In genomic region chr4:8236920-8237195, GRCh38 we compare ENCODE assay signal across 19 cellular contexts. TPM values are rescaled to one million over a fixed set of nuclear protein-coding genes. Genes with fewer than 3 reads are reported as not detected.
"Had no signal": no experiment of that assay in that cellular context is flagged by ENCODE, and none has a peak within 500 bp of the region (broad histone marks: within the 10 kb centered on the region; RNA-seq: fewer than 3 reads in every experiment).

No MANE protein-coding gene starts in this region.

- H3K4me1 Mint-ChIP-seq: natural killer cell had no signal

- H3K36me3 ChIP-seq: neutrophil, sigmoid colon, transverse colon, uterus had no signal

- H3K4me3 Mint-ChIP-seq: memory B cell; natural killer cell; stimulated activated effector memory CD8-positive, alpha-beta T cell treated with anti-CD3 and anti-CD28 coated beads, Interleukin-12 subunit alpha, Interleukin-12 subunit beta, amount 100 ng/mL, for 72 hours had no signal

- H3K27me3 Mint-ChIP-seq: memory B cell had no signal

- DNase-seq: dorsolateral prefrontal cortex; effector CD4-positive, alpha-beta T cell; left ventricle myocardium superior; natural killer cell; sigmoid colon; stimulated activated CD4-positive, alpha-beta T cell treated with anti-CD3 and anti-CD28 coated beads, Interleukin-2, amount 100 ng/mL, for 24 hours; stimulated activated CD4-positive, alpha-beta T cell treated with anti-CD3 and anti-CD28 coated beads, Interleukin-4, amount 100 ng/mL, for 24 hours; stimulated activated naive CD8-positive, alpha-beta T cell treated with anti-CD3 and anti-CD28 coated beads, Interleukin-15, Interleukin-2, amounts not matched to agents 100 U/mL and 50 U/mL, for 24 hours; transverse colon; upper lobe of right lung; uterus had no signal

- H3K27ac ChIP-seq: dorsolateral prefrontal cortex, neutrophil, psoas muscle, sigmoid colon, thoracic aorta, transverse colon, upper lobe of right lung, uterus had no signal

- H3K27ac Mint-ChIP-seq: memory B cell; natural killer cell; stimulated activated effector memory CD8-positive, alpha-beta T cell treated with anti-CD3 and anti-CD28 coated beads, Interleukin-12 subunit alpha, Interleukin-12 subunit beta, amount 100 ng/mL, for 72 hours had no signal

- H3K4me3 ChIP-seq: dorsolateral prefrontal cortex, lung, psoas muscle, sigmoid colon, thoracic aorta, transverse colon, upper lobe of right lung, uterus had no signal

- ATAC-seq: left ventricle myocardium superior; natural killer cell; right cardiac atrium; stimulated activated effector memory CD8-positive, alpha-beta T cell treated with anti-CD3 and anti-CD28 coated beads, Interleukin-12 subunit alpha, Interleukin-12 subunit beta, amount 100 ng/mL, for 72 hours; stimulated activated naive CD8-positive, alpha-beta T cell treated with anti-CD3 and anti-CD28 coated beads, Interleukin-15, Interleukin-2, amounts not matched to agents 100 U/mL and 50 U/mL, for 24 hours; upper lobe of right lung had no signal

- H3K36me3 Mint-ChIP-seq: natural killer cell; stimulated activated effector memory CD8-positive, alpha-beta T cell treated with anti-CD3 and anti-CD28 coated beads, Interleukin-12 subunit alpha, Interleukin-12 subunit beta, amount 100 ng/mL, for 72 hours had no signal

- H3K9me3 Mint-ChIP-seq: memory B cell; natural killer cell; stimulated activated effector memory CD8-positive, alpha-beta T cell treated with anti-CD3 and anti-CD28 coated beads, Interleukin-12 subunit alpha, Interleukin-12 subunit beta, amount 100 ng/mL, for 72 hours had no signal

- H3K27me3 ChIP-seq: dorsolateral prefrontal cortex, sigmoid colon, transverse colon, upper lobe of right lung, uterus had no signal

- H3K9me3 ChIP-seq: neutrophil, psoas muscle, sigmoid colon, thoracic aorta, transverse colon, upper lobe of right lung, uterus had no signal

RNA-seq across cellular contexts. Expression of gene HTRA3, which starts 32.7 kb away (rescaled TPM):
- total RNA-seq: mononuclear cell, natural killer cell had no signal
